In the genomic region with DNA sequence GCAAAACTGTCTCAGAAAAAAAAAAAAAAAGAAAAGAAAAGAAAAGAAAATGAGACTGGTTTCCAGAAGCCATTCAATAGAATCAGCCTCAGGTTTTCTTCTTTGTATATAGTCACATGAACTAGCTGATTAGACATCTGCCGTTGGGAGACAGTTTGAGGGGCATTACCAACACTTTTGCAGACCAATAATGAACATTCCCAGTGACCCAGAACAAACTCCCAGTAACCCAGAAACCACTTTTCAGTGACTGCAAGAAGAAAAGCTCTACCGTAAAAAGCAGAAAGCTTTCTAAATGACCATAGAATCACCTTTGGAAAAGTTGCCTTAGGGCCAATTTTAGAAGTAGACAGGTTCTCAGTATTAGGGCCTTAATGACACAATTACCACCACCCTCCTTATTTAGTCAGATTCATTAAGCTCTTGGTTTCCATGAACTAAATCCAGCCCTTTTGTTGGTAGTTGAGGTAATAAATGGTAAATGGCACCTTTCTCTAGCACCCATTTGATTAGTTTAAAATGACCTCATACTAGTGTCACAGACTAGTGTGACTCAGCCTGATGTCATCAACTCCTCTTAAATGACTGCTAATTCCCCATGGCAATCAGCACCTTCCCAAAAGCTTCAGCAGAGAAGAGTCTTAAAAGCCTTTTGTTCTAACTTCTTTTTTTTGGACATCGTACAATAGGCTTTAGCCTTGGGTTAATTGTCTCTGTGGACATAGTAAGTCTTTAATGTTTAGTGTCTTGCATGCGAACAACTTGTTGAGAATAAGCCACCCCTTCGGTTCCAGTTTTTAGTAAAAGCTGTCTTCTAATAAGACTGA, we compare ENCODE assay signal across 13 cellular contexts. TPM values are rescaled to one million over a fixed set of nuclear protein-coding genes. Genes with fewer than 3 reads are reported as not detected.
A peak's percentile ranks its signal among the peaks of the same experiment; 100 is the strongest.
DNase-seq lines count a peak whose midpoint lies in the region; ATAC-seq and TF ChIP-seq lines count a peak whose summit lies in the region.
"Had no signal": no experiment of that assay in that cellular context is flagged by ENCODE, and none has a peak within 500 bp of the region (broad histone marks: within the 10 kb centered on the region; RNA-seq: fewer than 3 reads in every experiment).

No MANE protein-coding gene starts in this region.

- no peaks in the 10 kb centered on the region for H3K9me2 ChIP-seq in HCT116 (ENCODE audit: insufficient read depth)

- no peak overlapping the region for H3K4me3 Mint-ChIP-seq in activated T-helper 17 cell treated with anti-CD3 and anti-CD28 coated beads, Interleukin-2, amount 50 U/mL, for 72 hours
- H3K4me3 Mint-ChIP-seq: T-helper 1 cell treated with Interleukin-12 subunit alpha and Interleukin-12 subunit beta and Interleukin-4 antibody, amounts not matched to agents 30 μg/mL and 1 μg/mL, for 36 hours had no signal

- peak; percentile 72 for DNase-seq in DMS79 treated with DMSO at 0.1 percent for 48 hours (lab: John Stamatoyannopoulos, UW)
- DNase-seq in HCT116 (ENCODE audit: low read depth, low spot score): peak; percentile 81
- DNase-seq in kidney glomerular epithelial cell (lab: John Stamatoyannopoulos, UW): peak; percentile 36
- DNase-seq in activated naive CD4-positive, alpha-beta T cell treated with Interleukin-2 at 50 U/mL for 16 hours: no peak
- no peak for DNase-seq in GOT3 (lab: John Stamatoyannopoulos, UW)
- DNase-seq: activated naive CD4-positive, alpha-beta T cell; left ventricle myocardium inferior; NCI-H524 treated with DMSO at 0.1 percent for 48 hours; stomach had no signal

- peaks cover 27 to 34% of the 10 kb centered on the region in 2 experiments for H3K4me1 ChIP-seq in HCT116 (ENCODE audit: control insufficient read depth in 1 of 2, insufficient read depth in 2 of 2, low read length in 2 of 2)
- H3K4me1 ChIP-seq: left ventricle myocardium inferior had no signal

- no peak for TF ChIP-seq RAD21 in HCT116 (IDR thresholded peaks at IDR 0.05; ENCODE audit: low read depth)

- TF ChIP-seq POLR2A in HCT116 (IDR thresholded peaks at IDR 0.05; ENCODE audit: borderline replicate concordance, extremely low read depth, insufficient read depth, insufficient read length): no peak

- BruUV-seq in HCT116 (replicated peaks; lab: Mats Ljungman, UMichigan): no TSS peak

- 0 out of 2 replicates have a peak overlapping the region, but pooled peaks have one; percentile 19 for H3K9ac ChIP-seq in HCT116 (ENCODE audit: low read length)

- H2AFZ ChIP-seq in HCT116 (ENCODE audit: low read depth, low read length, poor library complexity, severe bottlenecking): peak overlapping the region; percentile 73

- POLR2A ChIA-PET in HCT116 (lab: Charles Lee): interaction anchor here (0.7 to 1.1 kb wide), 2 partner anchors 11 to 243 kb away, joined by 3 read pairs; no protein-coding TSS in a partner anchor

- RAD21 ChIA-PET in HCT116 (lab: Charles Lee; ENCODE audit: low non-redundant PET in 1 of 2, low total read pairs in 2 of 2, uncharacterized antibody in 2 of 2, unreplicated experiment in 2 of 2): no interaction called here

- no peaks in the 10 kb centered on the region for H3K36me3 Mint-ChIP-seq in activated T-helper 17 cell treated with anti-CD3 and anti-CD28 coated beads, Interleukin-2, amount 50 U/mL, for 72 hours (ENCODE audit: low read depth)

- H3K79me2 ChIP-seq in HCT116 (ENCODE audit: insufficient read depth, low read length): no peaks in the 10 kb centered on the region

- H3K27me3 ChIP-seq in HCT116 (ENCODE audit: insufficient read depth, low read length): no peaks in the 10 kb centered on the region

- peak overlapping the region; percentile 82 for H3K4me2 ChIP-seq in HCT116 (ENCODE audit: low read length)

- peaks cover 3 to 9% of the 10 kb centered on the region in 2 experiments; a peak in 1 of 4 replicates for H3K9me3 ChIP-seq in HCT116 (ENCODE audit: control insufficient read depth in 1 of 2, insufficient read depth in 1 of 2, low read depth in 1 of 2, low read length in 2 of 2)

- H3K27me3 Mint-ChIP-seq in activated T-helper 17 cell treated with anti-CD3 and anti-CD28 coated beads, Interleukin-2, amount 50 U/mL, for 72 hours: no peaks in the 10 kb centered on the region

- ATAC-seq in HCT116 (peak; percentile 28; the same call in 1 of the 2 replicates), GM21737 (IDR thresholded peaks at IDR 0.05; ENCODE audit: unreplicated experiment) (no peak)
- ATAC-seq in activated T-helper 17 cell treated with anti-CD3 and anti-CD28 coated beads, Interleukin-2, amount 50 U/mL, for 72 hours (replicated peaks): peak; percentile 42

- no peak overlapping the region; the same call in 1 of the 2 replicates for H3K27ac ChIP-seq in HCT116 (ENCODE audit: low read depth, low read length)
- H3K27ac ChIP-seq: C4-2B, left ventricle myocardium inferior, stomach had no signal

- H3K4me3 ChIP-seq in HCT116 (replicated peaks in 1 of 2; ENCODE audit: low read depth in 1 of 2, low read length in 2 of 2): peak overlapping the region in 1 of 2 experiments; percentile 33; a peak in 2 of 4 replicates
- H3K4me3 ChIP-seq: left ventricle myocardium inferior, stomach had no signal

- H3K4me1 Mint-ChIP-seq in activated T-helper 17 cell treated with anti-CD3 and anti-CD28 coated beads, Interleukin-2, amount 50 U/mL, for 72 hours: no peaks in the 10 kb centered on the region

- intact Hi-C loops in HCT116 (cut with micrococcal nuclease): loop anchor here (2.0 to 10.0 kb wide), 3 partner anchors 51 to 245 kb away; no protein-coding TSS in a partner anchor

- H3K27ac Mint-ChIP-seq in activated T-helper 17 cell treated with anti-CD3 and anti-CD28 coated beads, Interleukin-2, amount 50 U/mL, for 72 hours: no peak overlapping the region
- H3K27ac Mint-ChIP-seq: T-helper 1 cell treated with Interleukin-12 subunit alpha and Interleukin-12 subunit beta and Interleukin-4 antibody, amounts not matched to agents 30 μg/mL and 1 μg/mL, for 36 hours had no signal

- no peak for TF ChIP-seq CTCF in HCT116 (IDR thresholded peaks at IDR 0.05 in 2 of 3, conservative IDR thresholded peaks at IDR 0.05 in 1 of 3; ENCODE audit: borderline replicate concordance in 1 of 3, insufficient read depth in 1 of 3, low read depth in 2 of 3, low read length in 2 of 3)

- no peaks in the 10 kb centered on the region for H4K20me1 ChIP-seq in HCT116 (ENCODE audit: insufficient read depth)

- CTCF ChIA-PET in HCT116 (lab: Charles Lee): no interaction called here

- no peaks in the 10 kb centered on the region for H3K9me3 Mint-ChIP-seq in activated T-helper 17 cell treated with anti-CD3 and anti-CD28 coated beads, Interleukin-2, amount 50 U/mL, for 72 hours

- no peaks in the 10 kb centered on the region for H3K36me3 ChIP-seq in HCT116 (ENCODE audit: control insufficient read depth in 1 of 2, insufficient read depth in 2 of 2, low read length in 2 of 2)
- H3K36me3 ChIP-seq: left ventricle myocardium inferior, stomach had no signal

TF ChIP-seq in HCT116, 20 proteins besides CTCF, POLR2A, EP300 and RAD21 (continues in another document):
- TF ChIP-seq FOSL1 (IDR thresholded peaks at IDR 0.05; ENCODE audit: low read depth) (peak; percentile 96), JUND (IDR thresholded peaks at IDR 0.05) (peak; percentile 81), EGR1 (IDR thresholded peaks at IDR 0.05; ENCODE audit: low read depth) (no peak), CEBPB (IDR thresholded peaks at IDR 0.05; ENCODE audit: low read depth) (no peak; the same call in 1 of the 2 replicates)
- TF ChIP-seq, protein P1, sequence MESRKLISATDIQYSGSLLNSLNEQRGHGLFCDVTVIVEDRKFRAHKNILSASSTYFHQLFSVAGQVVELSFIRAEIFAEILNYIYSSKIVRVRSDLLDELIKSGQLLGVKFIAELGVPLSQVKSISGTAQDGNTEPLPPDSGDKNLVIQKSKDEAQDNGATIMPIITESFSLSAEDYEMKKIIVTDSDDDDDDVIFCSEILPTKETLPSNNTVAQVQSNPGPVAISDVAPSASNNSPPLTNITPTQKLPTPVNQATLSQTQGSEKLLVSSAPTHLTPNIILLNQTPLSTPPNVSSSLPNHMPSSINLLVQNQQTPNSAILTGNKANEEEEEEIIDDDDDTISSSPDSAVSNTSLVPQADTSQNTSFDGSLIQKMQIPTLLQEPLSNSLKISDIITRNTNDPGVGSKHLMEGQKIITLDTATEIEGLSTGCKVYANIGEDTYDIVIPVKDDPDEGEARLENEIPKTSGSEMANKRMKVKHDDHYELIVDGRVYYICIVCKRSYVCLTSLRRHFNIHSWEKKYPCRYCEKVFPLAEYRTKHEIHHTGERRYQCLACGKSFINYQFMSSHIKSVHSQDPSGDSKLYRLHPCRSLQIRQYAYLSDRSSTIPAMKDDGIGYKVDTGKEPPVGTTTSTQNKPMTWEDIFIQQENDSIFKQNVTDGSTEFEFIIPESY (IDR thresholded peaks at IDR 0.05; ENCODE audit: extremely low read depth, insufficient replicate concordance, low read length): no peak
- TF ChIP-seq, protein P2, sequence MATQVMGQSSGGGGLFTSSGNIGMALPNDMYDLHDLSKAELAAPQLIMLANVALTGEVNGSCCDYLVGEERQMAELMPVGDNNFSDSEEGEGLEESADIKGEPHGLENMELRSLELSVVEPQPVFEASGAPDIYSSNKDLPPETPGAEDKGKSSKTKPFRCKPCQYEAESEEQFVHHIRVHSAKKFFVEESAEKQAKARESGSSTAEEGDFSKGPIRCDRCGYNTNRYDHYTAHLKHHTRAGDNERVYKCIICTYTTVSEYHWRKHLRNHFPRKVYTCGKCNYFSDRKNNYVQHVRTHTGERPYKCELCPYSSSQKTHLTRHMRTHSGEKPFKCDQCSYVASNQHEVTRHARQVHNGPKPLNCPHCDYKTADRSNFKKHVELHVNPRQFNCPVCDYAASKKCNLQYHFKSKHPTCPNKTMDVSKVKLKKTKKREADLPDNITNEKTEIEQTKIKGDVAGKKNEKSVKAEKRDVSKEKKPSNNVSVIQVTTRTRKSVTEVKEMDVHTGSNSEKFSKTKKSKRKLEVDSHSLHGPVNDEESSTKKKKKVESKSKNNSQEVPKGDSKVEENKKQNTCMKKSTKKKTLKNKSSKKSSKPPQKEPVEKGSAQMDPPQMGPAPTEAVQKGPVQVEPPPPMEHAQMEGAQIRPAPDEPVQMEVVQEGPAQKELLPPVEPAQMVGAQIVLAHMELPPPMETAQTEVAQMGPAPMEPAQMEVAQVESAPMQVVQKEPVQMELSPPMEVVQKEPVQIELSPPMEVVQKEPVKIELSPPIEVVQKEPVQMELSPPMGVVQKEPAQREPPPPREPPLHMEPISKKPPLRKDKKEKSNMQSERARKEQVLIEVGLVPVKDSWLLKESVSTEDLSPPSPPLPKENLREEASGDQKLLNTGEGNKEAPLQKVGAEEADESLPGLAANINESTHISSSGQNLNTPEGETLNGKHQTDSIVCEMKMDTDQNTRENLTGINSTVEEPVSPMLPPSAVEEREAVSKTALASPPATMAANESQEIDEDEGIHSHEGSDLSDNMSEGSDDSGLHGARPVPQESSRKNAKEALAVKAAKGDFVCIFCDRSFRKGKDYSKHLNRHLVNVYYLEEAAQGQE (IDR thresholded peaks at IDR 0.05; ENCODE audit: low read depth): no peak

RNA-seq across cellular contexts. Expression of a gene that starts 33.6 kb away (rescaled TPM):
- 14.8 TPM for total RNA-seq in HCT116 (2021; ENCODE audit: unreplicated experiment)
- 1.9 and 3.5 TPM in 2 replicates for polyA plus RNA-seq in HCT116 (2012)
- 10 to 100 TPM; 15.7 to 26.7 TPM for total RNA-seq in activated T-helper 17 cell treated with anti-CD3 and anti-CD28 coated beads, Interleukin-2, amount 50 U/mL, for 72 hours

RNA-seq across cellular contexts. Expression of a gene that starts 50.0 kb away (rescaled TPM):
- total RNA-seq in HCT116 (2021; ENCODE audit: unreplicated experiment): 20.4 TPM
- 13.0 and 13.4 TPM in 2 replicates for polyA plus RNA-seq in HCT116 (2012)
- total RNA-seq in activated T-helper 17 cell treated with anti-CD3 and anti-CD28 coated beads, Interleukin-2, amount 50 U/mL, for 72 hours: 1 to 10 TPM; 8.3 to 8.9 TPM

Comparison
In these comparisons a context has a peak if more than half of its experiments do, and no peak if none do; other contexts are left out.
1. DNase-seq: peak in DMS79 treated with DMSO at 0.1 percent for 48 hours (single experiment), HCT116 (single experiment) and kidney glomerular epithelial cell (single experiment); none in activated naive CD4-positive, alpha-beta T cell treated with Interleukin-2 at 50 U/mL for 16 hours (single experiment) and GOT3 (single experiment).